8 cellular contexts compared by ENCODE assay signal in genomic region chr3:132210476-132211346, GRCh38.
DNase-seq lines count a peak whose midpoint lies in the region; ATAC-seq, FAIRE-seq and TF ChIP-seq lines count a peak whose summit lies in the region.

No MANE protein-coding gene starts in this region.

- H3K27ac ChIP-seq in OCI-LY3 (ENCODE audit: low read length) (no peak overlapping the region), stomach (no peak overlapping the region)

- H2AFZ ChIP-seq in OCI-LY3 (ENCODE audit: low read depth, low read length) = peak overlapping the region; percentile 33; the same call in 1 of the 2 replicates

- no peak for DNase-seq in AG10803 (ENCODE audit: low read depth)
- no peak for DNase-seq in fibroblast of villous mesenchyme (ENCODE audit: low read depth)
- peak; percentile 63 for DNase-seq in stomach
- no peak for DNase-seq in AG20443 (ENCODE audit: low spot score)
- no peak for DNase-seq in frontal cortex (ENCODE audit: low spot score in 2 of 2)
- DNase-seq in medulla oblongata (ENCODE audit: extremely low spot score) = no peak

- FAIRE-seq in frontal cortex (lab: Jason Lieb, UNC) = no peak

- H3K4me3 ChIP-seq in AG10803 (ENCODE audit: low read length) = no peak overlapping the region
- H3K4me3 ChIP-seq in OCI-LY3 (ENCODE audit: low read length) = no peak overlapping the region
- no peak overlapping the region for H3K4me3 ChIP-seq in fibroblast of villous mesenchyme (ENCODE audit: low read depth, low read length)
- H3K4me3 ChIP-seq in stomach = no peak overlapping the region

- H3K79me2 ChIP-seq in OCI-LY3 (ENCODE audit: low read length) = no peaks in the 10 kb centered on the region

- TF ChIP-seq POLR2A in stomach (IDR thresholded peaks at IDR 0.05) = no peak

- H3K4me2 ChIP-seq in OCI-LY3 (ENCODE audit: low read length) = peak overlapping the region; percentile 6; the same call in 1 of the 2 replicates

- intact Hi-C loops in stomach (cut with DNase I; ENCODE audit: low total_unique reads) = no loop called here

- ATAC-seq in GM19351 (IDR thresholded peaks at IDR 0.05; ENCODE audit: unreplicated experiment) = peak; percentile 66

- H3K9ac ChIP-seq in OCI-LY3 (ENCODE audit: low read length) = no peak overlapping the region

- no peaks in the 10 kb centered on the region for H3K4me1 ChIP-seq in OCI-LY3 (ENCODE audit: low read length)
- peaks cover 0 to 9% (median 4%) of the 10 kb centered on the region in 4 donors for H3K4me1 ChIP-seq in stomach

- TF ChIP-seq EP300 in stomach (IDR thresholded peaks at IDR 0.05) = no peak

- TF ChIP-seq CTCF in AG10803 (conservative IDR thresholded peaks at IDR 0.05; ENCODE audit: low read length) (peak; percentile 36), OCI-LY3 (IDR thresholded peaks at IDR 0.05; ENCODE audit: low read depth, low read length) (peak; percentile 77), fibroblast of villous mesenchyme (IDR thresholded peaks at IDR 0.05; ENCODE audit: insufficient read depth, low read depth, low read length) (peak; percentile 38), stomach (IDR thresholded peaks at IDR 0.05) (peak in 4 of 7 experiments; percentile 38 to 71 (median 58))

- H3K27me3 ChIP-seq in OCI-LY3 (ENCODE audit: low read depth, low read length) (peaks cover 12% of the 10 kb centered on the region; the same call in 1 of the 2 replicates), stomach (no peaks in the 10 kb centered on the region)

- WGBS in stomach, 5 donors = 22 to 39% (median 28%) methylated on average over 9 of the region's 9 CpGs

- H4K20me1 ChIP-seq in OCI-LY3 (ENCODE audit: insufficient read depth, low read length) = no peaks in the 10 kb centered on the region

- no peaks in the 10 kb centered on the region for H3K9me3 ChIP-seq in OCI-LY3 (ENCODE audit: insufficient read depth, low read length)
- no peaks in the 10 kb centered on the region for H3K9me3 ChIP-seq in stomach

- H3K36me3 ChIP-seq in OCI-LY3 (replicated peaks; ENCODE audit: low read depth, low read length) = no peaks in the 10 kb centered on the region
- H3K36me3 ChIP-seq in stomach = no peaks in the 10 kb centered on the region
